ENCODE assay signal across 25 cellular contexts in genomic region chrX:17828156-17828555, GRCh38. TPM values are rescaled to one million over a fixed set of nuclear protein-coding genes. Genes with fewer than 3 reads are reported as not detected.
DNase-seq lines count a peak whose midpoint lies in the region; ATAC-seq, FAIRE-seq and TF ChIP-seq lines count a peak whose summit lies in the region.
"Had no signal": no experiment of that assay in that cellular context is flagged by ENCODE, and none has a peak within 500 bp of the region (broad histone marks: within the 10 kb centered on the region; RNA-seq: fewer than 3 reads in every experiment).

No MANE protein-coding gene starts in this region.

- TF ChIP-seq CTCF in pancreas (IDR thresholded peaks at IDR 0.05): no peak

- no peaks in the 10 kb centered on the region for H3K27me3 ChIP-seq in pancreas

- FAIRE-seq in pancreas (lab: Jason Lieb, UNC): no peak
- FAIRE-seq: G401.6, GM12892, GM18507, H54, HTR-8/SVneo had no signal

- H3K9me3 Mint-ChIP-seq in stimulated activated naive B cell treated with anti-CD40 and anti-IgM and Interleukin-4, amounts not matched to agents 10 μg/mL and 1 μg/mL and 100 μg/mL, for 72 hours: peaks cover 5% of the 10 kb centered on the region in 2 donors

- peaks cover 0 to 6% of the 10 kb centered on the region in 2 donors for H3K27me3 Mint-ChIP-seq in stimulated activated naive B cell treated with anti-CD40 and anti-IgM and Interleukin-4, amounts not matched to agents 10 μg/mL and 1 μg/mL and 100 μg/mL, for 72 hours

- H3K36me3 Mint-ChIP-seq in stimulated activated naive B cell treated with anti-CD40 and anti-IgM and Interleukin-4, amounts not matched to agents 10 μg/mL and 1 μg/mL and 100 μg/mL, for 72 hours: no peaks in the 10 kb centered on the region
- H3K36me3 Mint-ChIP-seq: CD14-positive monocyte; CD4-positive, alpha-beta memory T cell; IgD-negative memory B cell had no signal

- no peak for ATAC-seq in stimulated activated naive B cell treated with anti-CD40 and anti-IgM and Interleukin-4, amounts not matched to agents 10 μg/mL and 1 μg/mL and 100 μg/mL, for 72 hours (replicated peaks)
- ATAC-seq in pancreas: no peak
- ATAC-seq in HG02798 (IDR thresholded peaks at IDR 0.05; ENCODE audit: poor library complexity, unreplicated experiment): no peak
- ATAC-seq: A549, GM23338 had no signal

- H3K27ac Mint-ChIP-seq in stimulated activated naive B cell treated with anti-CD40 and anti-IgM and Interleukin-4, amounts not matched to agents 10 μg/mL and 1 μg/mL and 100 μg/mL, for 72 hours: no peak overlapping the region
- H3K27ac Mint-ChIP-seq: CD14-positive monocyte; CD4-positive, alpha-beta memory T cell; GM23338; IgD-negative memory B cell had no signal

- 79 to 93% methylated on average over 4 of the region's 4 CpGs for WGBS in pancreas, 2 donors

- no peak overlapping the region for H3K27ac ChIP-seq in pancreas
- H3K27ac ChIP-seq: 22Rv1, A549, BLaER1 had no signal

- DNase-seq in DMS 273 (lab: John Stamatoyannopoulos, UW; ENCODE audit: unreplicated experiment): peak; percentile 37
- DNase-seq in DMS 273 treated with DMSO at 0.1 percent for 48 hours (lab: John Stamatoyannopoulos, UW): no peak
- DNase-seq in cerebellum (ENCODE audit: low spot score): peak; percentile 58
- DNase-seq in midbrain (lab: John Stamatoyannopoulos, UW): peak; percentile 6
- no peak for DNase-seq in stimulated activated naive B cell treated with anti-CD40 and anti-IgM and Interleukin-4, amounts not matched to agents 10 μg/mL and 1 μg/mL and 100 μg/mL, for 72 hours
- no peak for DNase-seq in pancreas
- no peak for DNase-seq in iPS-NIHi11 (ENCODE audit: low spot score)
- DNase-seq: AML-193; CD4-positive, alpha-beta memory T cell; DMS53; DND-41; EL; HCEC 1CT had no signal

- H3K4me3 ChIP-seq in pancreas: no peak overlapping the region
- H3K4me3 ChIP-seq: A549, BLaER1, GM23338 had no signal

- no peaks in the 10 kb centered on the region for H3K9me3 ChIP-seq in pancreas
- H3K9me3 ChIP-seq: A549 had no signal

- no peak overlapping the region for H3K4me3 Mint-ChIP-seq in stimulated activated naive B cell treated with anti-CD40 and anti-IgM and Interleukin-4, amounts not matched to agents 10 μg/mL and 1 μg/mL and 100 μg/mL, for 72 hours
- H3K4me3 Mint-ChIP-seq: CD14-positive monocyte; CD4-positive, alpha-beta memory T cell; GM23338; IgD-negative memory B cell had no signal

- H3K36me3 ChIP-seq in pancreas: no peaks in the 10 kb centered on the region
- H3K36me3 ChIP-seq: BLaER1 had no signal

- no peaks in the 10 kb centered on the region for H3K4me1 Mint-ChIP-seq in stimulated activated naive B cell treated with anti-CD40 and anti-IgM and Interleukin-4, amounts not matched to agents 10 μg/mL and 1 μg/mL and 100 μg/mL, for 72 hours
- H3K4me1 Mint-ChIP-seq: CD4-positive, alpha-beta memory T cell; GM23338; IgD-negative memory B cell had no signal

- intact Hi-C loops in pancreas (cut with DNase I): no loop called here

- no peaks in the 10 kb centered on the region for H3K4me1 ChIP-seq in pancreas
- H3K4me1 ChIP-seq: A549, BLaER1 had no signal

RNA-seq across cellular contexts. Expression of gene RAI2, which starts 32.9 kb away (rescaled TPM):
- total RNA-seq in cerebellum (3.2 TPM), pancreas (10 to 100 TPM in 1 of 6 donors, 1 to 10 TPM in 5; 5.2 to 11.8 (median 6.1) TPM)
- 10 to 100 TPM in 1 of 2 donors, 1 to 10 TPM in 1; 8.1 to 14.7 TPM for polyA plus RNA-seq in pancreas
- polyA plus RNA-seq: A549, CD14-positive monocyte, IgD-negative memory B cell had no signal

Comparison
In these comparisons a context has a peak if more than half of its experiments do, and no peak if none do; other contexts are left out.
1. DNase-seq: peak in DMS 273 (single experiment), cerebellum (single experiment) and midbrain (single experiment); none in DMS 273 treated with DMSO at 0.1 percent for 48 hours (single experiment), stimulated activated naive B cell treated with anti-CD40 and anti-IgM and Interleukin-4, amounts not matched to agents 10 μg/mL and 1 μg/mL and 100 μg/mL, for 72 hours (single experiment), pancreas (0 of 6) and iPS-NIHi11 (single experiment).